29 cellular contexts compared by ENCODE assay signal in genomic region chr16:89153848-89154271, GRCh38. TPM values are rescaled to one million over a fixed set of nuclear protein-coding genes. Genes with fewer than 3 reads are reported as not detected.
DNase-seq lines count a peak whose midpoint lies in the region; ATAC-seq, FAIRE-seq and TF ChIP-seq lines count a peak whose summit lies in the region.
"Had no signal": no experiment of that assay in that cellular context is flagged by ENCODE, and none has a peak within 500 bp of the region (broad histone marks: within the 10 kb centered on the region; RNA-seq: fewer than 3 reads in every experiment).

No MANE protein-coding gene starts in this region.

- in situ Hi-C loops in HepG2 (cut with HindIII; ENCODE audit: extremely low pct_ligation_motif_present, low pct_unique_long_range_greater_than_20kb), result no loop called here

- H3K9ac ChIP-seq in HepG2 (ENCODE audit: insufficient read depth, low read depth, low read length), result no peak overlapping the region

- FAIRE-seq in A549 (lab: Jason Lieb, UNC), result no peak
- FAIRE-seq in HepG2 (lab: Jason Lieb, UNC), result no peak
- FAIRE-seq: GM18507 had no signal

- H4K20me1 ChIP-seq in HepG2 (ENCODE audit: insufficient read depth, low read length), result no peaks in the 10 kb centered on the region; the same call in 1 of the 2 replicates

- DNase-seq in A549 (ENCODE audit: low read depth in 1 of 2, low spot score in 1 of 2) (no peak), DMS53 treated with DMSO at 0.1 percent for 48 hours (lab: John Stamatoyannopoulos, UW; ENCODE audit: unreplicated experiment) (peak; percentile 12), RWPE2 (ENCODE audit: low spot score) (no peak), HepG2 (ENCODE audit: low spot score) (no peak), posterior vena cava (ENCODE audit: low spot score) (no peak), BE2C (no peak)
- DNase-seq: ACHN; activated CD4-positive, alpha-beta T cell treated with anti-CD3 and anti-CD28 coated beads, Interleukin-2, amount 10 ng/mL, durations not matched to agents 7 days and 5 days; activated CD8-positive, alpha-beta memory T cell treated with anti-CD3 and anti-CD28 coated beads, Interleukin-2, amount 10 ng/mL, durations not matched to agents 7 days and 5 days; activated naive CD4-positive, alpha-beta T cell treated with anti-CD3 and anti-CD28 coated beads, Interleukin-2, amount 50 U/mL, for 16 hours; C1 segment of cervical spinal cord; effector memory CD8-positive, alpha-beta T cell; foreskin melanocyte; KG1; NCI-H1436 treated with DMSO at 0.1 percent for 48 hours; NCI-H524; WERI-Rb-1 had no signal

- no TSS peak for BruUV-seq in HepG2 (replicated peaks; lab: Mats Ljungman, UMichigan)

- CTCF ChIA-PET in A549 (lab: Yijun Ruan, JAX) (interaction anchor here (1.1 to 3.6 kb wide), 2 partner anchors 13 to 62 kb away, joined by 3 to 21 read pairs; no protein-coding TSS in a partner anchor), HepG2 (lab: Yijun Ruan, JAX; ENCODE audit: low intra/inter-chr PET ratio, low total read pairs) (no interaction called here)

- no peak for TF ChIP-seq RAD21 in A549 (conservative IDR thresholded peaks at IDR 0.05 in 1 of 2, IDR thresholded peaks at IDR 0.05 in 1 of 2)
- no peak for TF ChIP-seq RAD21 in HepG2 (CRISPR knock-in tag; IDR thresholded peaks at IDR 0.05)

- TF ChIP-seq CTCF in A549 (IDR thresholded peaks at IDR 0.05) (no peak), RWPE2 (IDR thresholded peaks at IDR 0.05; ENCODE audit: poor library complexity, severe bottlenecking) (no peak), HepG2 (CRISPR knock-in tag; IDR thresholded peaks at IDR 0.05) (no peak), BE2C (IDR thresholded peaks at IDR 0.05; ENCODE audit: low read depth, low read length) (no peak)

- H3K27me3 ChIP-seq in RWPE2 (ENCODE audit: insufficient read depth, poor library complexity, severe bottlenecking) (no peaks in the 10 kb centered on the region), HepG2 (ENCODE audit: control insufficient read depth in 1 of 2, insufficient read depth in 2 of 2, low read length in 2 of 2) (peaks cover 9 to 18% of the 10 kb centered on the region in 2 experiments; a peak in 4 of 5 replicates), BE2C (no peaks in the 10 kb centered on the region)
- H3K27me3 ChIP-seq: esophagus muscularis mucosa, hepatocyte had no signal

- H3K79me2 ChIP-seq in HepG2 (ENCODE audit: insufficient read depth, low read length), result no peaks in the 10 kb centered on the region
- H3K79me2 ChIP-seq: hepatocyte had no signal

- H3K27ac ChIP-seq in A549 (no peak overlapping the region), RWPE2 (ENCODE audit: poor library complexity, severe bottlenecking) (no peak overlapping the region), HepG2 (ENCODE audit: extremely low read length, insufficient read depth, low read length) (no peak overlapping the region)
- H3K27ac ChIP-seq: coronary artery, hepatocyte, WERI-Rb-1 had no signal

- H3K4me1 ChIP-seq in A549, result no peaks in the 10 kb centered on the region
- peaks cover 4% of the 10 kb centered on the region for H3K4me1 ChIP-seq in RWPE2 (ENCODE audit: insufficient read depth, poor library complexity, severe bottlenecking)
- H3K4me1 ChIP-seq in HepG2 (ENCODE audit: insufficient read depth, low read length), result peaks cover 27% of the 10 kb centered on the region
- peaks cover 13% of the 10 kb centered on the region for H3K4me1 ChIP-seq in BE2C

- WGBS in A549 (ENCODE audit: missing lambda C conversion rate), result 89% methylated on average over 10 of the region's 19 CpGs
- WGBS in HepG2 (ENCODE audit: low lambda C conversion rate), result 83% methylated on average over 19 of the region's 19 CpGs

- no peak overlapping the region for H3K4me3 ChIP-seq in A549
- no peak overlapping the region for H3K4me3 ChIP-seq in RWPE2 (ENCODE audit: severe bottlenecking)
- no peak overlapping the region for H3K4me3 ChIP-seq in HepG2 (replicated peaks in 1 of 3; ENCODE audit: insufficient read depth in 1 of 3, low read depth in 2 of 3, low read length in 3 of 3)
- no peak overlapping the region for H3K4me3 ChIP-seq in BE2C (ENCODE audit: low read depth, low read length)
- H3K4me3 ChIP-seq: coronary artery, esophagus muscularis mucosa, hepatocyte had no signal

- POLR2A ChIA-PET in A549 (lab: Yijun Ruan, JAX), result no interaction called here
- POLR2A ChIA-PET in HepG2 (lab: Yijun Ruan, JAX), result no interaction called here

- intact Hi-C loops in HepG2 (cut with micrococcal nuclease; ENCODE audit: unreplicated experiment) (no loop called here), posterior vena cava (cut with DNase I) (no loop called here)

- TF ChIP-seq POLR2A in A549 (IDR thresholded peaks at IDR 0.05; ENCODE audit: low read length), result no peak
- no peak for TF ChIP-seq POLR2A in HepG2 (IDR thresholded peaks at IDR 0.05; ENCODE audit: insufficient read depth in 1 of 2, low read depth in 2 of 2, low read length in 2 of 2)

- TF ChIP-seq EP300 in A549 (IDR thresholded peaks at IDR 0.05) (no peak), HepG2 (IDR thresholded peaks at IDR 0.05; ENCODE audit: low read depth in 2 of 2, low read length in 2 of 2) (no peak), HepG2 (CRISPR knock-in tag; IDR thresholded peaks at IDR 0.05; ENCODE audit: borderline replicate concordance) (no peak)

- H3K36me3 ChIP-seq in RWPE2 (ENCODE audit: low read depth) (peaks cover 11% of the 10 kb centered on the region; the same call in 1 of the 2 replicates), HepG2 (replicated peaks in 1 of 2; ENCODE audit: control insufficient read depth in 1 of 2, insufficient read depth in 2 of 2, low read length in 2 of 2) (peaks cover 1 to 4% of the 10 kb centered on the region in 2 experiments; a peak in 3 of 5 replicates), BE2C (peaks cover 8% of the 10 kb centered on the region)
- H3K36me3 ChIP-seq: WERI-Rb-1 had no signal

- H3K9me3 ChIP-seq in A549, result peaks cover 4% of the 10 kb centered on the region; the same call in 2 of the 3 replicates
- H3K9me3 ChIP-seq in RWPE2 (ENCODE audit: severe bottlenecking), result no peaks in the 10 kb centered on the region
- H3K9me3 ChIP-seq in HepG2 (ENCODE audit: low read length), result peaks cover 5% of the 10 kb centered on the region; the same call in 1 of the 2 replicates
- H3K9me3 ChIP-seq in BE2C, result no peaks in the 10 kb centered on the region
- H3K9me3 ChIP-seq: esophagus muscularis mucosa had no signal

- H2AFZ ChIP-seq in HepG2 (ENCODE audit: low read length), result no peak overlapping the region
- H2AFZ ChIP-seq: hepatocyte had no signal

- ATAC-seq in A549 (peak; percentile 9 to 13; a peak in 2 of 6 replicates), RWPE2 (ENCODE audit: low read depth) (peak; percentile 30), HepG2 (peak; percentile 5; the same call in 2 of the 3 replicates), GM21360 (IDR thresholded peaks at IDR 0.05; ENCODE audit: unreplicated experiment) (no peak), GM18907 (IDR thresholded peaks at IDR 0.05; ENCODE audit: unreplicated experiment) (no peak)
- ATAC-seq: activated CD8-positive, alpha-beta memory T cell treated with anti-CD3 and anti-CD28 coated beads, Interleukin-2, amount 10 ng/mL, durations not matched to agents 7 days and 5 days; effector memory CD8-positive, alpha-beta T cell had no signal

- H3K4me2 ChIP-seq in A549 (no peak overlapping the region), HepG2 (ENCODE audit: low read depth, low read length) (no peak overlapping the region)
- H3K4me2 ChIP-seq: hepatocyte had no signal

RNA-seq across cellular contexts. Expression of gene CDH15, which starts 17.7 kb away (rescaled TPM):
- 0.05 TPM in 1 of 2 replicates, not detected in the other for polyA plus RNA-seq in A549 (2011; rRNA removed)
- polyA plus RNA-seq in A549 (2012; cell fraction: cytosol; rRNA removed), result 0.03 TPM in 2 replicates
- 0.11 and 0.12 TPM in 2 replicates for polyA plus RNA-seq in A549 (2012; cell fraction: nucleus; rRNA removed)
- 0.03 to 0.09 TPM (median 0.08 TPM) in 3 replicates for polyA plus RNA-seq in A549 (2017; fragmentation: RNase III; extraction: RNeasy Plus Mini Kit Qiagen cat#74134 plus additional on column Dnase treatment)
- not detected in 2 replicates for polyA minus RNA-seq in A549 (2011; rRNA and poly(A)+ RNA removed)
- total RNA-seq in HepG2 (2016; rRNA removed; fragmentation: Illumina TruSeq; extraction: Trizol), result 1.4 and 2.2 TPM in 2 replicates
- total RNA-seq in HepG2 (2016; cell fraction: cytosol; rRNA removed; fragmentation: Illumina TruSeq; extraction: Trizol; ENCODE audit: low read depth), result 2.8 and 2.9 TPM in 2 replicates
- total RNA-seq in HepG2 (2016; cell fraction: insoluble cytoplasmic fraction; rRNA removed; fragmentation: Illumina TruSeq; extraction: Trizol), result 1.4 and 2.2 TPM in 2 replicates
- 3.6 and 3.7 TPM in 2 replicates for total RNA-seq in HepG2 (2016; cell fraction: membrane; rRNA removed; fragmentation: Illumina TruSeq; extraction: Trizol)
- 1.6 and 1.8 TPM in 2 replicates for total RNA-seq in HepG2 (2016; cell fraction: nucleus; rRNA removed; fragmentation: Illumina TruSeq; extraction: Trizol)
- polyA plus RNA-seq in HepG2 (2011; rRNA removed), result 0.69 and 0.74 TPM in 2 replicates
- polyA plus RNA-seq in HepG2 (2011; cell fraction: cytosol; rRNA removed), result 0.37 and 1.2 TPM in 2 replicates
- polyA plus RNA-seq in HepG2 (2011; cell fraction: nucleus; rRNA removed), result 1.6 and 2.1 TPM in 2 replicates
- polyA plus RNA-seq in HepG2 (2012), result 0.61 and 0.90 TPM in 2 replicates
- polyA plus RNA-seq in HepG2 (2016; cell fraction: cytosol; fragmentation: Illumina TruSeq; extraction: Trizol; ENCODE audit: low read depth), result 3.5 and 3.8 TPM in 2 replicates
- 1.7 and 2.3 TPM in 2 replicates for polyA plus RNA-seq in HepG2 (2016; cell fraction: insoluble cytoplasmic fraction; fragmentation: Illumina TruSeq; extraction: Trizol; ENCODE audit: low read depth)
- polyA plus RNA-seq in HepG2 (2016; cell fraction: membrane; fragmentation: Illumina TruSeq; extraction: Trizol; ENCODE audit: low read depth), result 3.3 and 4.1 TPM in 2 replicates
- polyA plus RNA-seq in HepG2 (2016; cell fraction: nucleus; fragmentation: Illumina TruSeq; extraction: Trizol; ENCODE audit: insufficient read depth, low read depth), result 3.3 and 3.4 TPM in 2 replicates
- polyA minus RNA-seq in HepG2 (2011; rRNA and poly(A)+ RNA removed; ENCODE audit: low replicate concordance), result 0.62 TPM in 1 of 2 replicates, not detected in the other
- 0.40 and 0.62 TPM in 2 replicates for polyA minus RNA-seq in HepG2 (2011; cell fraction: cytosol; rRNA and poly(A)+ RNA removed)
- 0.39 TPM in 1 of 2 replicates, not detected in the other for polyA minus RNA-seq in HepG2 (2011; cell fraction: nucleus; rRNA and poly(A)+ RNA removed)
- under 1 TPM in 1 of 2 donors, not detected in 1; 0.46 TPM for total RNA-seq in posterior vena cava
- not detected for polyA plus RNA-seq in BE2C (2012; ENCODE audit: insufficient read depth, insufficient read length, low read depth)
- total RNA-seq: activated CD4-positive, alpha-beta T cell treated with anti-CD3 and anti-CD28 coated beads, Interleukin-2, amount 10 ng/mL, durations not matched to agents 7 days and 5 days; activated CD8-positive, alpha-beta memory T cell treated with anti-CD3 and anti-CD28 coated beads, Interleukin-2, amount 10 ng/mL, durations not matched to agents 7 days and 5 days; HT1080; liver; mononuclear cell; neural crest cell; progenitor cell of endocrine pancreas had no signal

RNA-seq across cellular contexts. Expression of gene SLC22A31, which starts 46.5 kb away (rescaled TPM):
- 0.36 and 0.42 TPM in 2 replicates for polyA plus RNA-seq in A549 (2011; rRNA removed)
- polyA plus RNA-seq in A549 (2012; cell fraction: cytosol; rRNA removed), result 0.67 and 1.2 TPM in 2 replicates
- polyA plus RNA-seq in A549 (2012; cell fraction: nucleus; rRNA removed), result 15.1 and 16.4 TPM in 2 replicates
- 0.77 to 1.1 TPM (median 0.98 TPM) in 3 replicates for polyA plus RNA-seq in A549 (2017; fragmentation: RNase III; extraction: RNeasy Plus Mini Kit Qiagen cat#74134 plus additional on column Dnase treatment)
- polyA minus RNA-seq in A549 (2011; rRNA and poly(A)+ RNA removed), result 0.15 TPM in 1 of 2 replicates, not detected in the other
- total RNA-seq in HepG2 (2016; rRNA removed; fragmentation: Illumina TruSeq; extraction: Trizol), result 20.6 and 83.3 TPM in 2 replicates
- 22.4 and 22.9 TPM in 2 replicates for total RNA-seq in HepG2 (2016; cell fraction: cytosol; rRNA removed; fragmentation: Illumina TruSeq; extraction: Trizol; ENCODE audit: low read depth)
- total RNA-seq in HepG2 (2016; cell fraction: insoluble cytoplasmic fraction; rRNA removed; fragmentation: Illumina TruSeq; extraction: Trizol), result 17.9 and 83.9 TPM in 2 replicates
- 38.1 and 39.2 TPM in 2 replicates for total RNA-seq in HepG2 (2016; cell fraction: membrane; rRNA removed; fragmentation: Illumina TruSeq; extraction: Trizol)
- total RNA-seq in HepG2 (2016; cell fraction: nucleus; rRNA removed; fragmentation: Illumina TruSeq; extraction: Trizol), result 88.9 and 114 TPM in 2 replicates
- polyA plus RNA-seq in HepG2 (2011; rRNA removed), result 67.3 and 98.2 TPM in 2 replicates
- polyA plus RNA-seq in HepG2 (2011; cell fraction: cytosol; rRNA removed), result 27.2 and 52.1 TPM in 2 replicates
- polyA plus RNA-seq in HepG2 (2011; cell fraction: nucleus; rRNA removed), result 1,312 and 1,533 TPM in 2 replicates
- polyA plus RNA-seq in HepG2 (2012), result 45.8 and 48.2 TPM in 2 replicates
- 27.4 and 28.3 TPM in 2 replicates for polyA plus RNA-seq in HepG2 (2016; cell fraction: cytosol; fragmentation: Illumina TruSeq; extraction: Trizol; ENCODE audit: low read depth)
- polyA plus RNA-seq in HepG2 (2016; cell fraction: insoluble cytoplasmic fraction; fragmentation: Illumina TruSeq; extraction: Trizol; ENCODE audit: low read depth), result 23.8 and 26.1 TPM in 2 replicates
- 29.3 and 31.7 TPM in 2 replicates for polyA plus RNA-seq in HepG2 (2016; cell fraction: membrane; fragmentation: Illumina TruSeq; extraction: Trizol; ENCODE audit: low read depth)
- 322 and 325 TPM in 2 replicates for polyA plus RNA-seq in HepG2 (2016; cell fraction: nucleus; fragmentation: Illumina TruSeq; extraction: Trizol; ENCODE audit: insufficient read depth, low read depth)
- polyA minus RNA-seq in HepG2 (2011; rRNA and poly(A)+ RNA removed; ENCODE audit: low replicate concordance), result 51.6 TPM in 1 of 2 replicates, not detected in the other
- 17.1 and 21.0 TPM in 2 replicates for polyA minus RNA-seq in HepG2 (2011; cell fraction: cytosol; rRNA and poly(A)+ RNA removed)
- polyA minus RNA-seq in HepG2 (2011; cell fraction: nucleus; rRNA and poly(A)+ RNA removed), result 89.4 and 90.8 TPM in 2 replicates
- 1 to 10 TPM in 1 of 2 donors, not detected in 1; 4.5 TPM for total RNA-seq in posterior vena cava
- not detected for polyA plus RNA-seq in BE2C (2012; ENCODE audit: insufficient read depth, insufficient read length, low read depth)
- total RNA-seq: activated CD8-positive, alpha-beta memory T cell treated with anti-CD3 and anti-CD28 coated beads, Interleukin-2, amount 10 ng/mL, durations not matched to agents 7 days and 5 days; H4; HT1080; mononuclear cell had no signal

Comparison
In these comparisons a context has a peak if more than half of its experiments do, and no peak if none do; other contexts are left out.
1. ATAC-seq: peak in A549 (2 of 2), RWPE2 (single experiment) and HepG2 (single experiment); none in GM21360 (single experiment) and GM18907 (single experiment).